Comparison of ENCODE assay signal across 16 cellular contexts in genomic region chr21:41900401-41900800, GRCh38.
"Had no signal": no experiment of that assay in that cellular context is flagged by ENCODE, and none has a peak within 500 bp of the region (broad histone marks: within the 10 kb centered on the region; RNA-seq: fewer than 3 reads in every experiment).

No MANE protein-coding gene starts in this region.

- H3K27me3 ChIP-seq: brain microvascular endothelial cell, right atrium auricular region, testis had no signal

- ATAC-seq: left ventricle myocardium superior; natural killer cell treated with Interleukin-12 subunit alpha and Interleukin-12 subunit beta and Interleukin-15 and Interleukin-18, amount 100 ng/mL, for 72 hours had no signal

- H3K27ac Mint-ChIP-seq: activated B cell treated with CpG ODN at 0.5 μM for 24 hours; natural killer cell treated with Interleukin-12 subunit alpha and Interleukin-12 subunit beta and Interleukin-15 and Interleukin-18, amount 100 ng/mL, for 72 hours; progenitor cell of endocrine pancreas had no signal

- H3K9me3 ChIP-seq: right atrium auricular region, testis had no signal

- DNase-seq: activated B cell treated with CpG ODN at 0.5 μM for 24 hours; activated naive CD4-positive, alpha-beta T cell; amygdala; brain microvascular endothelial cell; cortex of kidney; effector CD4-positive, alpha-beta T cell; foreskin fibroblast; head of caudate nucleus; kidney glomerular epithelial cell; left ventricle myocardium superior; mesenchymal stem cell; testis had no signal

- H3K4me1 ChIP-seq: right atrium auricular region, testis had no signal

- H3K36me3 Mint-ChIP-seq: natural killer cell treated with Interleukin-12 subunit alpha and Interleukin-12 subunit beta and Interleukin-15 and Interleukin-18, amount 100 ng/mL, for 72 hours had no signal

- H3K27me3 Mint-ChIP-seq: activated B cell treated with CpG ODN at 0.5 μM for 24 hours, progenitor cell of endocrine pancreas had no signal

- H3K27ac ChIP-seq: brain microvascular endothelial cell, right atrium auricular region, testis had no signal

- H3K9me3 Mint-ChIP-seq: activated B cell treated with CpG ODN at 0.5 μM for 24 hours; natural killer cell treated with Interleukin-12 subunit alpha and Interleukin-12 subunit beta and Interleukin-15 and Interleukin-18, amount 100 ng/mL, for 72 hours had no signal

- H3K4me3 Mint-ChIP-seq: activated B cell treated with CpG ODN at 0.5 μM for 24 hours; natural killer cell treated with Interleukin-12 subunit alpha and Interleukin-12 subunit beta and Interleukin-15 and Interleukin-18, amount 100 ng/mL, for 72 hours had no signal

- H3K4me3 ChIP-seq: right atrium auricular region, skin epidermis, testis had no signal
